ENCODE assay signal across 8 cellular contexts in the genomic region with DNA sequence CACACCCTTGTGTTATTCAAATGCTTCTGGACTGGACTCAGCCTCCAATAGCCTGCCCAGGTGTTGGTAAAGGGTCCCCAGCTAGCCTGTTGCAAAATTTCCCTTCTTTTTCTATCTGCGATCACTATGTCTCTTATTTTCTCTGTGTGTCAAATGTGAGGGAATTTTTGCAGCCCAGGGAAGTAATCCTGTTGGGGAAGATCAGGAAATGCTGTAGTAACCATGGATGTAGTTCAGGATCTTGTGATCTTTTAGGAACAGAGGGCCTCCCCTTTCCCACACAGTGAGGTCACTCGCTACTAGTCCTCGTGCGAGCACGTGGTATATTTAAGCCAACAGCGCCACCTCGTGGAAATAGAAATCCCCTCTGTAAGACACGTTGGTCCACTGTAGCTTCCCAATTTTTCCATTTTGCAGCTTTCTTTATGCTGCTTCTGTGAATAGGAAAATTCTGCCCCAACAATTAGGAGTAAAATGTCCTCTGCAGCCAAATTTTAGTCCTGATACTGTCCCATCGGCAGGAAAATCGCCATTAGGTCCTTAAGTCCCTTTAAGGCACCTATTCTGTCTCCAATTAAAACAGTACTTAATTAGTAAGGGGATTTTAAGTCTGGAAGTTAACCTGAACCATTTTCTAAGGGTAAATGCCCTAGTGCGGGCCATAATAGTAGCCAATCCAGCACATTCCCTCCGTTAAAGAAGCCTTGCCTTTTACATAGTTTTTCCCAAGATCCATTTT. TPM values are rescaled to one million over a fixed set of nuclear protein-coding genes. Genes with fewer than 3 reads are reported as not detected.
DNase-seq lines count a peak whose midpoint lies in the region; ATAC-seq and TF ChIP-seq lines count a peak whose summit lies in the region.

No MANE protein-coding gene starts in this region.

- H3K9me3 Mint-ChIP-seq in immature natural killer cell: peaks cover 29 to 43% (median 30%) of the 10 kb centered on the region in 6 donors

- H3K4me1 ChIP-seq in HUES64 (ENCODE audit: insufficient read depth, low read length): no peaks in the 10 kb centered on the region; the same call in 1 of the 2 replicates

- H3K4me3 ChIP-seq in HUES64 (ENCODE audit: low read length): no peak overlapping the region

- H3K9ac ChIP-seq in HUES64 (ENCODE audit: low read depth, low read length): no peak overlapping the region

- 60% methylated on average over 12 of the region's 12 CpGs for WGBS in HUES64

- peak; percentile 91 for ATAC-seq in SK-N-SH treated with all-trans-retinoic acid at 6 μM for 48 hours
- no peak for ATAC-seq in HG03196 (IDR thresholded peaks at IDR 0.05; ENCODE audit: unreplicated experiment)

- H3K4me1 Mint-ChIP-seq in immature natural killer cell: no peaks in the 10 kb centered on the region

- H3K4me3 Mint-ChIP-seq in immature natural killer cell: no peak overlapping the region

- peaks cover 3 to 11% (median 10%) of the 10 kb centered on the region in 3 donors for H3K27me3 Mint-ChIP-seq in immature natural killer cell (ENCODE audit: low read depth in 3 of 3)

- peaks cover 9 to 11% (median 10%) of the 10 kb centered on the region in 3 donors for H3K36me3 Mint-ChIP-seq in immature natural killer cell

- no peaks in the 10 kb centered on the region for H3K27me3 ChIP-seq in HUES64 (ENCODE audit: insufficient read depth, low read length)

- H3K36me3 ChIP-seq in HUES64 (ENCODE audit: insufficient read depth, low read length): no peaks in the 10 kb centered on the region

- peak overlapping the region; percentile 70; the same call in 1 of the 2 replicates for H3K27ac ChIP-seq in HUES64 (ENCODE audit: low read depth, low read length)

- peak; percentile 33 for DNase-seq in DMS 273 treated with DMSO at 0.1 percent for 48 hours (lab: John Stamatoyannopoulos, UW)
- peak; percentile 75 for DNase-seq in amniotic epithelial cell (ENCODE audit: low read depth)
- peak; percentile 46 to 59 (median 47) for DNase-seq in immature natural killer cell
- DNase-seq in stimulated activated CD8-positive, alpha-beta memory T cell treated with anti-CD3 and anti-CD28 coated beads, Interleukin-2, amount 100 ng/mL, for 48 hours (ENCODE audit: low read depth in 2 of 2): peak; percentile 25 to 46
- no peak for DNase-seq in NCI-H1092 (lab: John Stamatoyannopoulos, UW)

- H3K9me3 ChIP-seq in HUES64 (ENCODE audit: insufficient read depth, low read depth, low read length): peaks cover 45% of the 10 kb centered on the region

- no peak overlapping the region for H3K27ac Mint-ChIP-seq in immature natural killer cell

TF ChIP-seq in SK-N-SH treated with all-trans-retinoic acid at 6 μM for 48 hours, 23 proteins besides CTCF, POLR2A, EP300 and RAD21:
- TF ChIP-seq POU6F1 (CRISPR knock-in tag; IDR thresholded peaks at IDR 0.05; ENCODE audit: borderline replicate concordance, low read depth) (no peak), ARNTL (CRISPR knock-in tag; IDR thresholded peaks at IDR 0.05; ENCODE audit: borderline replicate concordance, low read depth) (no peak), ZFP30 (CRISPR knock-in tag; IDR thresholded peaks at IDR 0.05) (no peak), GLIS3 (CRISPR knock-in tag; IDR thresholded peaks at IDR 0.05) (no peak), OSR1 (CRISPR knock-in tag; IDR thresholded peaks at IDR 0.05) (no peak), ZNF8 (CRISPR knock-in tag; IDR thresholded peaks at IDR 0.05) (no peak), PPARA (CRISPR knock-in tag; IDR thresholded peaks at IDR 0.05; ENCODE audit: borderline replicate concordance) (no peak), TOX (CRISPR knock-in tag; IDR thresholded peaks at IDR 0.05; ENCODE audit: borderline replicate concordance) (no peak), BACH2 (CRISPR knock-in tag; IDR thresholded peaks at IDR 0.05; ENCODE audit: borderline replicate concordance) (no peak), TCF4 (CRISPR knock-in tag; IDR thresholded peaks at IDR 0.05; ENCODE audit: borderline replicate concordance) (no peak), CSRNP3 (CRISPR knock-in tag; IDR thresholded peaks at IDR 0.05) (no peak), ZNF70 (CRISPR knock-in tag; IDR thresholded peaks at IDR 0.05) (no peak), CSDC2 (CRISPR knock-in tag; IDR thresholded peaks at IDR 0.05) (no peak), ZNF565 (CRISPR knock-in tag; conservative IDR thresholded peaks at IDR 0.05; ENCODE audit: low read depth) (no peak), ZFP3 (CRISPR knock-in tag; IDR thresholded peaks at IDR 0.05) (no peak), ESRRG (CRISPR knock-in tag; IDR thresholded peaks at IDR 0.05) (no peak), ZC3H10 (CRISPR knock-in tag; IDR thresholded peaks at IDR 0.05) (no peak), RARB (CRISPR knock-in tag; IDR thresholded peaks at IDR 0.05) (no peak)
- TF ChIP-seq, protein P1, sequence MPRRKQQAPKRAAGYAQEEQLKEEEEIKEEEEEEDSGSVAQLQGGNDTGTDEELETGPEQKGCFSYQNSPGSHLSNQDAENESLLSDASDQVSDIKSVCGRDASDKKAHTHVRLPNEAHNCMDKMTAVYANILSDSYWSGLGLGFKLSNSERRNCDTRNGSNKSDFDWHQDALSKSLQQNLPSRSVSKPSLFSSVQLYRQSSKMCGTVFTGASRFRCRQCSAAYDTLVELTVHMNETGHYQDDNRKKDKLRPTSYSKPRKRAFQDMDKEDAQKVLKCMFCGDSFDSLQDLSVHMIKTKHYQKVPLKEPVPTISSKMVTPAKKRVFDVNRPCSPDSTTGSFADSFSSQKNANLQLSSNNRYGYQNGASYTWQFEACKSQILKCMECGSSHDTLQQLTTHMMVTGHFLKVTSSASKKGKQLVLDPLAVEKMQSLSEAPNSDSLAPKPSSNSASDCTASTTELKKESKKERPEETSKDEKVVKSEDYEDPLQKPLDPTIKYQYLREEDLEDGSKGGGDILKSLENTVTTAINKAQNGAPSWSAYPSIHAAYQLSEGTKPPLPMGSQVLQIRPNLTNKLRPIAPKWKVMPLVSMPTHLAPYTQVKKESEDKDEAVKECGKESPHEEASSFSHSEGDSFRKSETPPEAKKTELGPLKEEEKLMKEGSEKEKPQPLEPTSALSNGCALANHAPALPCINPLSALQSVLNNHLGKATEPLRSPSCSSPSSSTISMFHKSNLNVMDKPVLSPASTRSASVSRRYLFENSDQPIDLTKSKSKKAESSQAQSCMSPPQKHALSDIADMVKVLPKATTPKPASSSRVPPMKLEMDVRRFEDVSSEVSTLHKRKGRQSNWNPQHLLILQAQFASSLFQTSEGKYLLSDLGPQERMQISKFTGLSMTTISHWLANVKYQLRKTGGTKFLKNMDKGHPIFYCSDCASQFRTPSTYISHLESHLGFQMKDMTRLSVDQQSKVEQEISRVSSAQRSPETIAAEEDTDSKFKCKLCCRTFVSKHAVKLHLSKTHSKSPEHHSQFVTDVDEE (CRISPR knock-in tag; IDR thresholded peaks at IDR 0.05): no peak
- TF ChIP-seq, protein P2, sequence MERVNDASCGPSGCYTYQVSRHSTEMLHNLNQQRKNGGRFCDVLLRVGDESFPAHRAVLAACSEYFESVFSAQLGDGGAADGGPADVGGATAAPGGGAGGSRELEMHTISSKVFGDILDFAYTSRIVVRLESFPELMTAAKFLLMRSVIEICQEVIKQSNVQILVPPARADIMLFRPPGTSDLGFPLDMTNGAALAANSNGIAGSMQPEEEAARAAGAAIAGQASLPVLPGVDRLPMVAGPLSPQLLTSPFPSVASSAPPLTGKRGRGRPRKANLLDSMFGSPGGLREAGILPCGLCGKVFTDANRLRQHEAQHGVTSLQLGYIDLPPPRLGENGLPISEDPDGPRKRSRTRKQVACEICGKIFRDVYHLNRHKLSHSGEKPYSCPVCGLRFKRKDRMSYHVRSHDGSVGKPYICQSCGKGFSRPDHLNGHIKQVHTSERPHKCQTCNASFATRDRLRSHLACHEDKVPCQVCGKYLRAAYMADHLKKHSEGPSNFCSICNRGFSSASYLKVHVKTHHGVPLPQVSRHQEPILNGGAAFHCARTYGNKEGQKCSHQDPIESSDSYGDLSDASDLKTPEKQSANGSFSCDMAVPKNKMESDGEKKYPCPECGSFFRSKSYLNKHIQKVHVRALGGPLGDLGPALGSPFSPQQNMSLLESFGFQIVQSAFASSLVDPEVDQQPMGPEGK (CRISPR knock-in tag; IDR thresholded peaks at IDR 0.05; ENCODE audit: borderline replicate concordance): no peak
TF ChIP-seq in SK-N-SH treated with all-trans-retinoic acid at 6 μM for 48 hours: peak in this region for 0.

RNA-seq across cellular contexts. Expression of gene SMCO1, which starts 4.0 kb away (rescaled TPM):
- polyA plus RNA-seq in HUES64 (2013, experiment 1 of 2): not detected
- polyA plus RNA-seq in HUES64 (2013, experiment 2 of 2): not detected
- polyA plus RNA-seq in immature natural killer cell: not detected

RNA-seq across cellular contexts. Expression of gene RNF168, which starts 15.6 kb away (rescaled TPM):
- polyA plus RNA-seq in HUES64 (2013, experiment 1 of 2): 24.6 TPM
- 25.7 TPM for polyA plus RNA-seq in HUES64 (2013, experiment 2 of 2)
- polyA plus RNA-seq in immature natural killer cell: 10 to 100 TPM in 2 of 3 donors, 1 to 10 TPM in 1; 7.6 to 23.9 (median 12.0) TPM

RNA-seq across cellular contexts. Expression of gene WDR53, which starts 49.2 kb away (rescaled TPM):
- 10.7 TPM for polyA plus RNA-seq in HUES64 (2013, experiment 1 of 2)
- polyA plus RNA-seq in HUES64 (2013, experiment 2 of 2): 14.3 TPM
- 10 to 100 TPM; 11.2 to 28.6 (median 14.8) TPM for polyA plus RNA-seq in immature natural killer cell

RNA-seq across cellular contexts. Expression of gene FBXO45, which starts 49.3 kb away (rescaled TPM):
- polyA plus RNA-seq in HUES64 (2013, experiment 1 of 2): 11.3 TPM
- 10.9 TPM for polyA plus RNA-seq in HUES64 (2013, experiment 2 of 2)
- 1 to 10 TPM; 2.6 to 6.6 (median 3.3) TPM for polyA plus RNA-seq in immature natural killer cell
